8 cellular contexts compared by ENCODE assay signal in the genomic region with DNA sequence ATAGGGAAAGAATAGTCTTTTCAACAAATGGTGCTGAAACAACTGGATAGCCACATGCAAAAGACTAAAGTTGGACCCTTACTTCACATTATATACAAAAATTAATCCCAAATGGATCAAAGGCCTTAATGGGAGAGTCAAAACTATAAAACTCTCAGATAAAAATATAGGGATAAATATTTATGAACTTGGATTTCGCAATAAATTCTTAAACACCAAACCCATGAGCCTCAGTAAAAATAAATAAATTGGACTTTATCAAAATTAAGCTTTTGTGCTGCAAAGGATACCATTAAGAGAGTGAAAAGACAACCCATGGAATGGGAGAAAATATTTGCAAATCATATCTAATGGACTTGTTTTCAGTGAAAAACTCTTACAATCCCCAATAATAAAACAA.
"Had no signal": no experiment of that assay in that cellular context is flagged by ENCODE, and none has a peak within 500 bp of the region (broad histone marks: within the 10 kb centered on the region; RNA-seq: fewer than 3 reads in every experiment).

No MANE protein-coding gene starts in this region.

- DNase-seq: H7, HFFc6, KG1 had no signal

- H2AFZ ChIP-seq: GM23338 had no signal

- H3K4me1 Mint-ChIP-seq: GM23338 had no signal

- H3K36me3 ChIP-seq: HAP-1 had no signal

- H3K4me3 ChIP-seq: GM23338, HAP-1 had no signal

- H3K27ac Mint-ChIP-seq: GM23338, HFFc6, IgD-negative memory B cell had no signal

- H3K4me3 Mint-ChIP-seq: GM23338, HFFc6, IgD-negative memory B cell had no signal

- H3K9me3 Mint-ChIP-seq: GM23338, HFFc6, IgD-negative memory B cell had no signal

- ATAC-seq: GM23338, HCT116 had no signal

- H3K9me3 ChIP-seq: HAP-1 had no signal

- H3K4me2 ChIP-seq: GM23338 had no signal

- FAIRE-seq: HTR-8/SVneo had no signal
